Comparison of ENCODE assay signal across 14 cellular contexts in the genomic region with DNA sequence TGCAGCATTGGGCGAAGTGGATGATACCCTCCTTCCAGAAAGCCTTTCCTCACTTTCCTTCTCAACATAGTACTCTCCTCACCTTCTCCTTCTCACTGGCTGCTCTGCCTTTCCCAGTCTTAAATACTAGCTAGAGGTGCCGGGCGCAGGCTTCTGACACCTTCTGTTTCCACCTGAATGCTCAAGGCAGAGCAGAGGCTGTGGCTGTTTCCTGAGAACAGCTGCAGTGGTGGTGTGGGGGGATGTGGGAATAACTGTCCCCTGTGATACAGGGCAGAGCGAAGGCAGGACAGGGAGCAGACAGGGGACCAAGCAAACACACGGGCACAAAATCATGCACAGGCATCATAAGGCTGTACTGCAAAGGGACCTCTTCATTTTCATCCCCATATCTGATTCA.
"Had no signal": no experiment of that assay in that cellular context is flagged by ENCODE, and none has a peak within 500 bp of the region (broad histone marks: within the 10 kb centered on the region; RNA-seq: fewer than 3 reads in every experiment).

No MANE protein-coding gene starts in this region.

- H3K9ac ChIP-seq: parathyroid adenoma had no signal

- H3K4me3 Mint-ChIP-seq: activated CD4-positive, alpha-beta memory T cell treated with anti-CD3 and anti-CD28 coated beads, Interleukin-2, amount 10 ng/mL, durations not matched to agents 7 days and 5 days; activated naive CD4-positive, alpha-beta T cell treated with anti-CD3 and anti-CD28 coated beads, Interleukin-2, amount 10 ng/mL, durations not matched to agents 7 days and 5 days; activated T-cell treated with anti-CD3 and anti-CD28 coated beads, Interleukin-2, amount 50 U/mL, for 24 hours; neural crest cell; stimulated activated naive B cell treated with anti-CD40 and anti-IgM and Interleukin-4, amounts not matched to agents 10 μg/mL and 1 μg/mL and 100 μg/mL, for 72 hours; T-helper 17 cell had no signal

- H3K4me1 ChIP-seq: colonic mucosa, parathyroid adenoma, sigmoid colon, thyroid gland, uterus had no signal

- H2AFZ ChIP-seq: hepatocyte, parathyroid adenoma had no signal

- H3K36me3 Mint-ChIP-seq: activated naive CD4-positive, alpha-beta T cell treated with anti-CD3 and anti-CD28 coated beads, Interleukin-2, amount 10 ng/mL, durations not matched to agents 7 days and 5 days; stimulated activated naive B cell treated with anti-CD40 and anti-IgM and Interleukin-4, amounts not matched to agents 10 μg/mL and 1 μg/mL and 100 μg/mL, for 72 hours had no signal

- H3K4me1 Mint-ChIP-seq: activated CD4-positive, alpha-beta memory T cell treated with anti-CD3 and anti-CD28 coated beads, Interleukin-2, amount 10 ng/mL, durations not matched to agents 7 days and 5 days; activated naive CD4-positive, alpha-beta T cell treated with anti-CD3 and anti-CD28 coated beads, Interleukin-2, amount 10 ng/mL, durations not matched to agents 7 days and 5 days; neural crest cell; stimulated activated naive B cell treated with anti-CD40 and anti-IgM and Interleukin-4, amounts not matched to agents 10 μg/mL and 1 μg/mL and 100 μg/mL, for 72 hours; T-helper 17 cell had no signal

- H3K27ac ChIP-seq: colonic mucosa, hepatocyte, parathyroid adenoma, sigmoid colon, thyroid gland, uterus had no signal

- H3K27ac Mint-ChIP-seq: activated CD4-positive, alpha-beta memory T cell treated with anti-CD3 and anti-CD28 coated beads, Interleukin-2, amount 10 ng/mL, durations not matched to agents 7 days and 5 days; activated naive CD4-positive, alpha-beta T cell treated with anti-CD3 and anti-CD28 coated beads, Interleukin-2, amount 10 ng/mL, durations not matched to agents 7 days and 5 days; activated T-cell treated with anti-CD3 and anti-CD28 coated beads, Interleukin-2, amount 50 U/mL, for 24 hours; stimulated activated naive B cell treated with anti-CD40 and anti-IgM and Interleukin-4, amounts not matched to agents 10 μg/mL and 1 μg/mL and 100 μg/mL, for 72 hours; T-helper 17 cell had no signal

- H3K27me3 Mint-ChIP-seq: activated CD4-positive, alpha-beta memory T cell treated with anti-CD3 and anti-CD28 coated beads, Interleukin-2, amount 10 ng/mL, durations not matched to agents 7 days and 5 days; activated naive CD4-positive, alpha-beta T cell treated with anti-CD3 and anti-CD28 coated beads, Interleukin-2, amount 10 ng/mL, durations not matched to agents 7 days and 5 days had no signal

- DNase-seq: activated CD4-positive, alpha-beta memory T cell treated with anti-CD3 and anti-CD28 coated beads, Interleukin-2, amount 10 ng/mL, durations not matched to agents 7 days and 5 days; activated CD4-positive, alpha-beta T cell treated with anti-CD3 and anti-CD28 coated beads for 4 hours; activated naive CD4-positive, alpha-beta T cell treated with anti-CD3 and anti-CD28 coated beads, Interleukin-2, amount 10 ng/mL, durations not matched to agents 7 days and 5 days; activated T-cell treated with anti-CD3 and anti-CD28 coated beads, Interleukin-2, amount 50 U/mL, for 24 hours; colonic mucosa; sigmoid colon; stimulated activated CD4-positive, alpha-beta T cell treated with anti-CD3 and anti-CD28 coated beads, Interleukin-2, amount 100 ng/mL, for 48 hours; stimulated activated naive B cell treated with anti-CD40 and anti-IgM and Interleukin-4, amounts not matched to agents 10 μg/mL and 1 μg/mL and 100 μg/mL, for 72 hours; T-helper 17 cell; thyroid gland; uterus had no signal

- H3K27me3 ChIP-seq: colonic mucosa, hepatocyte, sigmoid colon, thyroid gland, uterus had no signal

- H3K36me3 ChIP-seq: colonic mucosa, sigmoid colon, thyroid gland, uterus had no signal

- H3K9me3 ChIP-seq: colonic mucosa, sigmoid colon, thyroid gland, uterus had no signal

- H3K4me2 ChIP-seq: hepatocyte had no signal

- H3K79me2 ChIP-seq: hepatocyte, parathyroid adenoma had no signal

- H3K9me3 Mint-ChIP-seq: activated CD4-positive, alpha-beta memory T cell treated with anti-CD3 and anti-CD28 coated beads, Interleukin-2, amount 10 ng/mL, durations not matched to agents 7 days and 5 days; activated naive CD4-positive, alpha-beta T cell treated with anti-CD3 and anti-CD28 coated beads, Interleukin-2, amount 10 ng/mL, durations not matched to agents 7 days and 5 days; activated T-cell treated with anti-CD3 and anti-CD28 coated beads, Interleukin-2, amount 50 U/mL, for 24 hours had no signal

- H3K4me3 ChIP-seq: colonic mucosa, hepatocyte, sigmoid colon, thyroid gland, uterus had no signal
